Comparison of ENCODE assay signal across 8 cellular contexts in genomic region chr12:118052324-118053070, GRCh38. TPM values are rescaled to one million over a fixed set of nuclear protein-coding genes. Genes with fewer than 3 reads are reported as not detected.
DNase-seq lines count a peak whose midpoint lies in the region; ATAC-seq and TF ChIP-seq lines count a peak whose summit lies in the region.

No MANE protein-coding gene starts in this region.

- ATAC-seq in thoracic aorta (ENCODE audit: insufficient number of reproducible peaks, low FRiP score, low read depth): peak; percentile 98
- ATAC-seq in GM21447 (IDR thresholded peaks at IDR 0.05; ENCODE audit: unreplicated experiment): no peak

- DNase-seq in COLO668 (lab: John Stamatoyannopoulos, UW; ENCODE audit: unreplicated experiment): peak; percentile 65
- peak; percentile 93 for DNase-seq in NCI-H460 (ENCODE audit: extremely low read depth, low read depth)
- peak; percentile 93 for DNase-seq in dermis blood vessel endothelial cell
- DNase-seq in lung microvascular endothelial cell (ENCODE audit: low read depth in 2 of 2): peak; percentile 95 to 96
- peak; percentile 79 for DNase-seq in thoracic aorta (ENCODE audit: low spot score)
- DNase-seq in NCI-H2107 treated with DMSO at 0.1 percent for 48 hours (lab: John Stamatoyannopoulos, UW; ENCODE audit: unreplicated experiment): no peak
- no peak for DNase-seq in NCI-H510A (lab: John Stamatoyannopoulos, UW)

- peaks cover 3% of the 10 kb centered on the region for H3K36me3 ChIP-seq in thoracic aorta

- H3K4me3 ChIP-seq in thoracic aorta: peak overlapping the region; percentile 17

- H3K27me3 ChIP-seq in thoracic aorta (replicated peaks; ENCODE audit: insufficient read depth): no peaks in the 10 kb centered on the region

- H3K9me3 ChIP-seq in thoracic aorta: no peaks in the 10 kb centered on the region

- H3K27ac ChIP-seq in thoracic aorta: peak overlapping the region; percentile 52 to 72

- TF ChIP-seq CTCF in thoracic aorta (IDR thresholded peaks at IDR 0.05): no peak

- H3K4me1 ChIP-seq in thoracic aorta (ENCODE audit: control insufficient read depth in 1 of 2, low read depth in 2 of 2): peaks cover 19 to 48% of the 10 kb centered on the region in 2 donors

RNA-seq across cellular contexts. Expression of gene WSB2, which starts 8.5 kb away (rescaled TPM):
- total RNA-seq in NCI-H460 (2014; rRNA removed; shearing (Covaris generic)): 105 and 111 TPM in 2 replicates
- 52.6 and 55.7 TPM in 2 replicates for polyA plus RNA-seq in NCI-H460 (2014; cell fraction: nucleus; rRNA removed)
- total RNA-seq in dermis blood vessel endothelial cell (99.0 and 102 TPM in 2 replicates), lung microvascular endothelial cell (82.4 and 174 TPM in 2 replicates), thoracic aorta (10 to 100 TPM; 88.9 to 95.1 TPM)

RNA-seq across cellular contexts. Expression of gene RFC5, which starts 36.0 kb away (rescaled TPM):
- 39.8 and 40.7 TPM in 2 replicates for total RNA-seq in NCI-H460 (2014; rRNA removed; shearing (Covaris generic))
- polyA plus RNA-seq in NCI-H460 (2014; cell fraction: nucleus; rRNA removed): 64.9 and 85.8 TPM in 2 replicates
- total RNA-seq in dermis blood vessel endothelial cell: 14.8 and 26.3 TPM in 2 replicates
- total RNA-seq in lung microvascular endothelial cell: 12.1 and 15.3 TPM in 2 replicates
- total RNA-seq in thoracic aorta: 1 to 10 TPM; 5.4 to 6.9 TPM

RNA-seq across cellular contexts. Expression of gene VSIG10, which starts 51.3 kb away (rescaled TPM):
- total RNA-seq in NCI-H460 (2014; rRNA removed; shearing (Covaris generic)): 14.1 and 20.4 TPM in 2 replicates
- 21.1 and 22.4 TPM in 2 replicates for polyA plus RNA-seq in NCI-H460 (2014; cell fraction: nucleus; rRNA removed)
- 63.5 and 66.5 TPM in 2 replicates for total RNA-seq in dermis blood vessel endothelial cell
- total RNA-seq in lung microvascular endothelial cell: 39.4 and 49.8 TPM in 2 replicates
- total RNA-seq in thoracic aorta: 10 to 100 TPM; 13.0 to 21.9 TPM

Comparison
In these comparisons a context has a peak if more than half of its experiments do, and no peak if none do; other contexts are left out.
1. DNase-seq: peak in COLO668 (single experiment), NCI-H460 (single experiment), dermis blood vessel endothelial cell (single experiment), lung microvascular endothelial cell (2 of 2) and thoracic aorta (single experiment); none in NCI-H2107 treated with DMSO at 0.1 percent for 48 hours (single experiment) and NCI-H510A (single experiment).